In the genomic region with DNA sequence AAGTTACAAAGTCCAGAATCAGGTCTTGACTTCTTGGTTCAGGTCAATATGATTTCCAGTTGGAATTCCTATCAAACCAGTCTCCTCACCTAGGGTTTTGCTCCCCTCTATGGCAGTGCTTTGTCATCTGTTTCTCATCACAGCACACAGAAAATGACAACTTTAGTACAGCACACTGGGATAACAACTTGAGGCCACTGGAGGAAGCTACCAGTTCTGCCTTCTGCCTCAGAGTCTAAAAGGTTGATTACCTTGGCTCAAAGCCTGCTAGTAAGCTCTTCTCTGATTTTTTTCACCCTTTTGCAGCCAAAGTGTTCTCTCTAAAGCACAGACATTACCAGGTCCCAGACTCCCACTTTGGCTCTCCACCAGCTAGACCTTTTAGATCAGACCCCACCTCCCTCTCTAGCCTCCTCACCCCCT, we compare ENCODE assay signal across 1 cellular context.
TF ChIP-seq lines count a peak whose summit lies in the region.

No MANE protein-coding gene starts in this region.

TF ChIP-seq in SK-N-SH, 30 proteins besides CTCF, POLR2A, EP300 and RAD21 (continued from another document):
- TF ChIP-seq, protein P1, sequence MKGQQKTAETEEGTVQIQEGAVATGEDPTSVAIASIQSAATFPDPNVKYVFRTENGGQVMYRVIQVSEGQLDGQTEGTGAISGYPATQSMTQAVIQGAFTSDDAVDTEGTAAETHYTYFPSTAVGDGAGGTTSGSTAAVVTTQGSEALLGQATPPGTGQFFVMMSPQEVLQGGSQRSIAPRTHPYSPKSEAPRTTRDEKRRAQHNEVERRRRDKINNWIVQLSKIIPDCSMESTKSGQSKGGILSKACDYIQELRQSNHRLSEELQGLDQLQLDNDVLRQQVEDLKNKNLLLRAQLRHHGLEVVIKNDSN (IDR thresholded peaks at IDR 0.05; ENCODE audit: borderline replicate concordance, low read depth): no peak
- TF ChIP-seq PBX3 (IDR thresholded peaks at IDR 0.05) (peak; percentile 77), GATA2 (CRISPR knock-in tag; IDR thresholded peaks at IDR 0.05) (no peak), TAF1 (IDR thresholded peaks at IDR 0.05; ENCODE audit: borderline replicate concordance, low read depth, low read length) (no peak), TEAD4 (IDR thresholded peaks at IDR 0.05; ENCODE audit: borderline replicate concordance, insufficient read depth) (0 out of 2 replicates have a peak, but pooled peaks have one; percentile 47), JUND (IDR thresholded peaks at IDR 0.05) (peak; percentile 20; the same call in 1 of the 2 replicates), EZH2phosphoT487 (IDR thresholded peaks at IDR 0.05; ENCODE audit: borderline replicate concordance, low read depth) (no peak), GABPA (IDR thresholded peaks at IDR 0.05; ENCODE audit: low read depth) (no peak), MAX (IDR thresholded peaks at IDR 0.05; ENCODE audit: low read depth) (peak; percentile 33)
